Comparison of ENCODE assay signal across 8 cellular contexts in genomic region chr2:224561234-224562005, GRCh38. TPM values are rescaled to one million over a fixed set of nuclear protein-coding genes. Genes with fewer than 3 reads are reported as not detected.
DNase-seq lines count a peak whose midpoint lies in the region; ATAC-seq lines count a peak whose summit lies in the region.

No MANE protein-coding gene starts in this region.

- H3K27me3 ChIP-seq in CD4-positive, CD25-positive, alpha-beta regulatory T cell (ENCODE audit: control insufficient read depth, insufficient read depth, low read length): no peaks in the 10 kb centered on the region
- no peaks in the 10 kb centered on the region for H3K27me3 ChIP-seq in aorta (ENCODE audit: control insufficient read depth in 1 of 2, insufficient read depth in 2 of 2, low read length in 1 of 2)

- peaks cover 5% of the 10 kb centered on the region for H3K27me3 Mint-ChIP-seq in CD4-positive, CD25-positive, alpha-beta regulatory T cell

- peaks cover 0 to 3% of the 10 kb centered on the region in 2 experiments for H3K9me3 ChIP-seq in CD4-positive, CD25-positive, alpha-beta regulatory T cell (ENCODE audit: control insufficient read depth in 2 of 2, low read length in 2 of 2)
- no peaks in the 10 kb centered on the region for H3K9me3 ChIP-seq in aorta (ENCODE audit: control insufficient read depth, low read length)

- peaks cover 10% of the 10 kb centered on the region for H3K36me3 ChIP-seq in CD4-positive, CD25-positive, alpha-beta regulatory T cell (ENCODE audit: control insufficient read depth, insufficient read depth, low read length)
- H3K36me3 ChIP-seq in aorta (ENCODE audit: control insufficient read depth in 1 of 2, insufficient read depth in 2 of 2, low read length in 1 of 2): no peaks in the 10 kb centered on the region

- peak overlapping the region in 2 of 3 donors; percentile 16 to 34 for H3K27ac Mint-ChIP-seq in CD4-positive, CD25-positive, alpha-beta regulatory T cell

- H3K4me3 ChIP-seq in CD4-positive, CD25-positive, alpha-beta regulatory T cell (ENCODE audit: low read depth, low read length): peak overlapping the region; percentile 51
- no peak overlapping the region for H3K4me3 ChIP-seq in aorta (ENCODE audit: low read length in 2 of 2)

- H3K27ac ChIP-seq in CD4-positive, CD25-positive, alpha-beta regulatory T cell (ENCODE audit: insufficient read depth, low read length, poor library complexity, severe bottlenecking): no peak overlapping the region
- no peak overlapping the region for H3K27ac ChIP-seq in aorta (ENCODE audit: low read depth in 1 of 2, low read length in 2 of 2)

- WGBS in aorta, 2 donors: 49 to 67% methylated on average over 7 of the region's 7 CpGs

- no peak for DNase-seq in CD4-positive, CD25-positive, alpha-beta regulatory T cell
- DNase-seq in SIG-M5 treated with dmso at 0.1 percent for 504 hours (lab: John Stamatoyannopoulos, UW; ENCODE audit: unreplicated experiment) (peak; percentile 63), NCI-H526 treated with DMSO at 0.1 percent for 48 hours (lab: John Stamatoyannopoulos, UW) (no peak), NCI-H526 (lab: John Stamatoyannopoulos, UW) (no peak), aorta (no peak), activated gamma-delta T cell treated with Interleukin-2 at 50 U/mL for 16 hours (no peak)

- no peaks in the 10 kb centered on the region for H3K9me3 Mint-ChIP-seq in CD4-positive, CD25-positive, alpha-beta regulatory T cell

- peaks cover 32 to 48% (median 38%) of the 10 kb centered on the region in 4 donors for H3K4me1 Mint-ChIP-seq in CD4-positive, CD25-positive, alpha-beta regulatory T cell

- ATAC-seq in CD4-positive, CD25-positive, alpha-beta regulatory T cell (ENCODE audit: low read depth in 2 of 2): no peak
- ATAC-seq in GM19035 (IDR thresholded peaks at IDR 0.05; ENCODE audit: unreplicated experiment) (peak; percentile 56), HG03039 (IDR thresholded peaks at IDR 0.05; ENCODE audit: unreplicated experiment) (peak; percentile 51), aorta (ENCODE audit: low FRiP score) (no peak)

- intact Hi-C loops in aorta (cut with DNase I): no loop called here

- H3K4me3 Mint-ChIP-seq in CD4-positive, CD25-positive, alpha-beta regulatory T cell: no peak overlapping the region

- H3K4me1 ChIP-seq in CD4-positive, CD25-positive, alpha-beta regulatory T cell (ENCODE audit: control insufficient read depth, insufficient read depth, low read length, poor library complexity, severe bottlenecking): peaks cover 32% of the 10 kb centered on the region
- peaks cover 4 to 11% of the 10 kb centered on the region in 2 donors for H3K4me1 ChIP-seq in aorta (ENCODE audit: control insufficient read depth in 1 of 2, insufficient read depth in 2 of 2, low read length in 2 of 2)

- peaks cover 19% of the 10 kb centered on the region for H3K36me3 Mint-ChIP-seq in CD4-positive, CD25-positive, alpha-beta regulatory T cell

RNA-seq across cellular contexts. Expression of gene CUL3, which starts 23.7 kb away (rescaled TPM):
- total RNA-seq in CD4-positive, CD25-positive, alpha-beta regulatory T cell: 139 TPM
- polyA plus RNA-seq in CD4-positive, CD25-positive, alpha-beta regulatory T cell: 10 to 100 TPM; 26.1 to 47.9 (median 37.0) TPM
- total RNA-seq in aorta: 10 to 100 TPM; 65.1 to 72.4 TPM
- 10 to 100 TPM; 33.6 to 53.3 TPM for polyA plus RNA-seq in aorta

Comparison
In these comparisons a context has a peak if more than half of its experiments do, and no peak if none do; other contexts are left out.
1. ATAC-seq: peak in GM19035 (single experiment) and HG03039 (single experiment); none in CD4-positive, CD25-positive, alpha-beta regulatory T cell (0 of 2) and aorta (single experiment).